ENCODE assay signal across 29 cellular contexts in the genomic region with DNA sequence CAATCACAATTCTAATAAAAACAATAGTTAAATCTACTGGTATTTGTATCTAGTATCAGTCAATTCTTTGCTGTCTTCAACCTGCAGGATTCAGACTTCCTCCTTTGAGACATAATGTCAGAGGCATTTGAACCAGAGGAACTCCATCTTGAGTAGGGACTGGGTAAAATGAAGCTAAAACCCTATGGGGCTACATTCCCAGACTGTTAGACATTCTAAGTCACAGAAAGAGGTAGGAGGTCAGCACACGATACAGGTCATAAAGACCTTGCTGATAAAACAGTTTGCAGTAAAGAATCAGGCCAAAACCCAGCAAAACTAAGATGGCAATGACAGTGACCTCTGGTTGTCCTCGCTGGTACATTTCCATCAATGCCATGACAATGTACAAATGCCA. TPM values are rescaled to one million over a fixed set of nuclear protein-coding genes. Genes with fewer than 3 reads are reported as not detected.
DNase-seq lines count a peak whose midpoint lies in the region; ATAC-seq and TF ChIP-seq lines count a peak whose summit lies in the region.
"Had no signal": no experiment of that assay in that cellular context is flagged by ENCODE, and none has a peak within 500 bp of the region (broad histone marks: within the 10 kb centered on the region; RNA-seq: fewer than 3 reads in every experiment).

No MANE protein-coding gene starts in this region.

- peaks cover 12% of the 10 kb centered on the region for H3K4me1 Mint-ChIP-seq in MCF 10A (ENCODE audit: insufficient read depth, unreplicated experiment)
- H3K4me1 Mint-ChIP-seq in activated T-helper 17 cell treated with anti-CD3 and anti-CD28 coated beads, Interleukin-2, amount 50 U/mL, for 72 hours = peaks cover 11% of the 10 kb centered on the region
- H3K4me1 Mint-ChIP-seq: B cell; stimulated activated naive B cell treated with anti-CD40 and anti-IgM and Interleukin-4, amounts not matched to agents 10 μg/mL and 1 μg/mL and 100 μg/mL, for 72 hours had no signal

- peak overlapping the region; percentile 24 for H3K27ac Mint-ChIP-seq in MCF 10A (ENCODE audit: low read depth, unreplicated experiment)
- H3K27ac Mint-ChIP-seq in activated T-helper 17 cell treated with anti-CD3 and anti-CD28 coated beads, Interleukin-2, amount 50 U/mL, for 72 hours = no peak overlapping the region
- H3K27ac Mint-ChIP-seq: activated naive CD8-positive, alpha-beta T cell treated with anti-CD3 and anti-CD28 coated beads, Interleukin-2, amount 10 ng/mL, durations not matched to agents 7 days and 5 days; B cell; CD8-positive, alpha-beta T cell; effector memory CD8-positive, alpha-beta T cell; H9; stimulated activated naive B cell treated with anti-CD40 and anti-IgM and Interleukin-4, amounts not matched to agents 10 μg/mL and 1 μg/mL and 100 μg/mL, for 72 hours; T-helper 1 cell treated with Interleukin-12 subunit alpha and Interleukin-12 subunit beta and Interleukin-4 antibody, amounts not matched to agents 30 μg/mL and 1 μg/mL, for 36 hours had no signal

- no peaks in the 10 kb centered on the region for H3K36me3 Mint-ChIP-seq in MCF 10A (ENCODE audit: insufficient read depth, unreplicated experiment)
- no peaks in the 10 kb centered on the region for H3K36me3 Mint-ChIP-seq in activated T-helper 17 cell treated with anti-CD3 and anti-CD28 coated beads, Interleukin-2, amount 50 U/mL, for 72 hours (ENCODE audit: low read depth)
- H3K36me3 Mint-ChIP-seq: CD8-positive, alpha-beta T cell; stimulated activated naive B cell treated with anti-CD40 and anti-IgM and Interleukin-4, amounts not matched to agents 10 μg/mL and 1 μg/mL and 100 μg/mL, for 72 hours had no signal

- H3K27me3 Mint-ChIP-seq in MCF 10A (ENCODE audit: insufficient read depth, unreplicated experiment) = no peaks in the 10 kb centered on the region
- no peaks in the 10 kb centered on the region for H3K27me3 Mint-ChIP-seq in activated T-helper 17 cell treated with anti-CD3 and anti-CD28 coated beads, Interleukin-2, amount 50 U/mL, for 72 hours
- H3K27me3 Mint-ChIP-seq: effector memory CD8-positive, alpha-beta T cell had no signal

- TF ChIP-seq POLR2A in breast epithelium (IDR thresholded peaks at IDR 0.05) = no peak

- no peaks in the 10 kb centered on the region for H3K36me3 ChIP-seq in breast epithelium
- H3K36me3 ChIP-seq in mucosa of descending colon (ENCODE audit: low read depth) = no peaks in the 10 kb centered on the region
- H3K36me3 ChIP-seq: right lobe of liver, suprapubic skin had no signal

- H3K9me3 ChIP-seq in breast epithelium = no peaks in the 10 kb centered on the region
- H3K9me3 ChIP-seq in mucosa of descending colon = no peaks in the 10 kb centered on the region
- H3K9me3 ChIP-seq: right lobe of liver, suprapubic skin had no signal

- DNase-seq in MCF 10A (ENCODE audit: unreplicated experiment) = no peak
- no peak for DNase-seq in breast epithelium (ENCODE audit: low spot score in 2 of 2)
- DNase-seq in glomerular visceral epithelial cell (ENCODE audit: extremely low spot score) = peak; percentile 5
- no peak for DNase-seq in mucosa of descending colon
- DNase-seq in NCI-H524 (lab: John Stamatoyannopoulos, UW) = no peak
- DNase-seq in NCI-H526 (lab: John Stamatoyannopoulos, UW) = no peak
- no peak for DNase-seq in superior temporal gyrus (ENCODE audit: extremely low spot score)
- DNase-seq: activated gamma-delta T cell; activated naive CD8-positive, alpha-beta T cell treated with anti-CD3 and anti-CD28 coated beads, Interleukin-2, amount 10 ng/mL, durations not matched to agents 7 days and 5 days; activated T-cell treated with anti-CD3 and anti-CD28 coated beads, Interleukin-2, amount 50 U/mL, for 1 hour; CD8-positive, alpha-beta T cell; DMS153; effector memory CD8-positive, alpha-beta T cell; GF-D8; H9; left colon; NCI-H1092 treated with DMSO at 0.1 percent for 48 hours; NCI-H187 treated with DMSO at 0.1 percent for 48 hours; NCI-H748 treated with DMSO at 0.1 percent for 48 hours; posterior cingulate gyrus; right lobe of liver; RPMI8226; stimulated activated CD4-positive, alpha-beta T cell treated with anti-CD3 and anti-CD28 coated beads, Interleukin-4, amount 100 ng/mL, for 4 hours; stimulated activated naive B cell treated with anti-CD40 and anti-IgM and Interleukin-4, amounts not matched to agents 10 μg/mL and 1 μg/mL and 100 μg/mL, for 72 hours had no signal

- no peaks in the 10 kb centered on the region for H3K9me3 Mint-ChIP-seq in MCF 10A (ENCODE audit: unreplicated experiment)
- H3K9me3 Mint-ChIP-seq in activated T-helper 17 cell treated with anti-CD3 and anti-CD28 coated beads, Interleukin-2, amount 50 U/mL, for 72 hours = no peaks in the 10 kb centered on the region
- H3K9me3 Mint-ChIP-seq: CD8-positive, alpha-beta T cell; effector memory CD8-positive, alpha-beta T cell; H9; stimulated activated naive B cell treated with anti-CD40 and anti-IgM and Interleukin-4, amounts not matched to agents 10 μg/mL and 1 μg/mL and 100 μg/mL, for 72 hours; T-helper 1 cell treated with Interleukin-12 subunit alpha and Interleukin-12 subunit beta and Interleukin-4 antibody, amounts not matched to agents 30 μg/mL and 1 μg/mL, for 36 hours had no signal

- no TSS peak for BruUV-seq in MCF 10A (replicated peaks; lab: Mats Ljungman, UMichigan)

- H3K27me3 ChIP-seq in breast epithelium = no peaks in the 10 kb centered on the region
- H3K27me3 ChIP-seq: right lobe of liver, suprapubic skin had no signal

- H3K4me3 Mint-ChIP-seq in MCF 10A (ENCODE audit: unreplicated experiment) = no peak overlapping the region
- H3K4me3 Mint-ChIP-seq in activated T-helper 17 cell treated with anti-CD3 and anti-CD28 coated beads, Interleukin-2, amount 50 U/mL, for 72 hours = peak overlapping the region; percentile 37
- H3K4me3 Mint-ChIP-seq: activated naive CD8-positive, alpha-beta T cell treated with anti-CD3 and anti-CD28 coated beads, Interleukin-2, amount 10 ng/mL, durations not matched to agents 7 days and 5 days; B cell; CD8-positive, alpha-beta T cell; effector memory CD8-positive, alpha-beta T cell; H9; stimulated activated naive B cell treated with anti-CD40 and anti-IgM and Interleukin-4, amounts not matched to agents 10 μg/mL and 1 μg/mL and 100 μg/mL, for 72 hours; T-helper 1 cell treated with Interleukin-12 subunit alpha and Interleukin-12 subunit beta and Interleukin-4 antibody, amounts not matched to agents 30 μg/mL and 1 μg/mL, for 36 hours had no signal

- H3K4me1 ChIP-seq in breast epithelium (no peaks in the 10 kb centered on the region), mucosa of descending colon (ENCODE audit: low read depth) (no peaks in the 10 kb centered on the region)
- H3K4me1 ChIP-seq: right lobe of liver, suprapubic skin had no signal

- POLR2A ChIA-PET in MCF 10A (lab: Yijun Ruan, JAX) = no interaction called here

- intact Hi-C loops in MCF 10A (cut with micrococcal nuclease) = no loop called here
- intact Hi-C loops in breast epithelium (cut with DNase I; ENCODE audit: low total_unique reads) = no loop called here
- intact Hi-C loops in mucosa of descending colon (cut with DNase I, micrococcal nuclease) = no loop called here

- CTCF ChIA-PET in MCF 10A (lab: Yijun Ruan, JAX) = no interaction called here

- TF ChIP-seq CTCF in MCF 10A (IDR thresholded peaks at IDR 0.05; ENCODE audit: unreplicated experiment) = no peak
- no peak for TF ChIP-seq CTCF in breast epithelium (IDR thresholded peaks at IDR 0.05)
- no peak for TF ChIP-seq CTCF in mucosa of descending colon (IDR thresholded peaks at IDR 0.05)

- H3K27ac ChIP-seq in breast epithelium = no peak overlapping the region
- H3K27ac ChIP-seq: coronary artery, right lobe of liver, suprapubic skin had no signal

- H3K4me3 ChIP-seq in breast epithelium = no peak overlapping the region
- H3K4me3 ChIP-seq in mucosa of descending colon = no peak overlapping the region
- H3K4me3 ChIP-seq: coronary artery, right lobe of liver, suprapubic skin had no signal

- ATAC-seq in activated T-helper 17 cell treated with anti-CD3 and anti-CD28 coated beads, Interleukin-2, amount 50 U/mL, for 72 hours (replicated peaks) = no peak
- ATAC-seq in mucosa of descending colon = no peak
- ATAC-seq: CD8-positive, alpha-beta T cell; left colon; right lobe of liver had no signal

RNA-seq across cellular contexts. Expression of a gene that starts 48.2 kb away (rescaled TPM):
- 17.2 and 18.6 TPM in 2 replicates for total RNA-seq in MCF 10A (2022)
- 1 to 10 TPM in 2 of 3 donors, under 1 TPM in 1; 0.16 to 6.3 (median 3.3) TPM for total RNA-seq in breast epithelium
- 10 to 100 TPM in 1 of 2 donors, 1 to 10 TPM in 1; 6.8 to 10.5 TPM for total RNA-seq in activated T-helper 17 cell treated with anti-CD3 and anti-CD28 coated beads, Interleukin-2, amount 50 U/mL, for 72 hours
- total RNA-seq in mucosa of descending colon = 1 to 10 TPM; 5.7 to 9.3 (median 8.8) TPM

RNA-seq across cellular contexts. Expression of a gene that starts 49.8 kb away (rescaled TPM):
- total RNA-seq in MCF 10A (2022) = 48.7 and 55.6 TPM in 2 replicates
- total RNA-seq in breast epithelium = 100 to 1,000 TPM in 1 of 3 donors, 10 to 100 TPM in 2; 61.8 to 105 (median 92.5) TPM
- 10 to 100 TPM; 52.1 to 82.0 TPM for total RNA-seq in activated T-helper 17 cell treated with anti-CD3 and anti-CD28 coated beads, Interleukin-2, amount 50 U/mL, for 72 hours
- total RNA-seq in mucosa of descending colon = 10 to 100 TPM; 27.5 to 49.4 (median 33.5) TPM
